ENCODE assay signal across 1 cellular context in the genomic region with DNA sequence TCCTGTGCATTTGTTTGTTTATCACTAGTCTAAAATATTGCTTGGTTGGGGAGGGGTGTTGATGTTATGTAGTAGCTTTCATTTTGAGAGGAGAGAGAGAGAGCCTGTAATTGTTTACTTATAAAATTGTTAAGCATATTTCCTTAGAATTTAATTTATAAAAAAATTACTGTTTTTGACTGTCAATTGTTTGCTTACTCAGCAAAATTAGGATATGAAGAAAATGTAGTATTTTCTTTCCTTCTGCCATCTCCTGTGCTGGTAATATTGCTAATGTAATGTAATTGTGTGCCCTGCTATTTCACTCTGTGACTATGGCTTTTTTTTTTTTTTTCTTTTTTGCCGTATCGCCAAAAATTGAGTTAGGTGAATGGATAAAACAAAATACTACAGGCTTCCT.
TF ChIP-seq lines count a peak whose summit lies in the region.

No MANE protein-coding gene starts in this region.

TF ChIP-seq in IMR-90, 13 proteins besides CTCF, POLR2A, EP300 and RAD21:
- peak; percentile 99 for TF ChIP-seq MAFK (IDR thresholded peaks at IDR 0.05; ENCODE audit: low read depth, low read length)
- no peak for TF ChIP-seq RFX5 (IDR thresholded peaks at IDR 0.05; ENCODE audit: low read depth, low read length)
- no peak for TF ChIP-seq CHD1 (IDR thresholded peaks at IDR 0.05; ENCODE audit: low read depth, low read length)
